18 cellular contexts compared by ENCODE assay signal in the genomic region with DNA sequence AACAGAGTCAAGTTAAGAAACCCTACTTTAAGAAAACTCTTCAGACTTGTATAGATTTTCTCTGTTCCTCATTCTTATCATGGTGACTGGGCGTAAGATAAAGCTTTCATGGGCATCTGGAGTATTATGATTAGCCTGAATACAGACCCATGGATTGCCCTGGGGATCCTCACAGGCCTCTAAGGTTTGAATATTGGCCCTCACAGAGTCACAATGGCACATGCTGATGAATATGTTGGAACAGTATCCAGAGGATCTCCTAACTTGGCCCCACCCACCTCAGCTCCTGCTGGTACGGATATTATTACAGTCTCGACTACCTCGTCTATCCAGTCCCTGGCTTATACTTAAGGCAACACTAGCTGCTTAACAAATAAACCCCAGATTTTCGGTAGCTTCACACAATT. TPM values are rescaled to one million over a fixed set of nuclear protein-coding genes. Genes with fewer than 3 reads are reported as not detected.
A peak's percentile ranks its signal among the peaks of the same experiment; 100 is the strongest.
DNase-seq lines count a peak whose midpoint lies in the region; ATAC-seq and TF ChIP-seq lines count a peak whose summit lies in the region.
"Had no signal": no experiment of that assay in that cellular context is flagged by ENCODE, and none has a peak within 500 bp of the region (broad histone marks: within the 10 kb centered on the region; RNA-seq: fewer than 3 reads in every experiment).

No MANE protein-coding gene starts in this region.

- no peak overlapping the region for H3K27ac Mint-ChIP-seq in CD4-positive, alpha-beta T cell
- no peak overlapping the region for H3K27ac Mint-ChIP-seq in WTC11

- H3F3A ChIP-seq in PC-3 (ENCODE audit: low read length, unreplicated experiment): no peaks in the 10 kb centered on the region

- H3K36me3 ChIP-seq in PC-3 (ENCODE audit: low read depth, low read length) (no peaks in the 10 kb centered on the region), adrenal gland (replicated peaks in 1 of 2) (no peaks in the 10 kb centered on the region)
- H3K36me3 ChIP-seq: left ventricle myocardium inferior, transverse colon had no signal

- POLR2A ChIA-PET in CD4-positive, alpha-beta T cell (lab: Charles Lee): interaction anchor here (1.0 to 1.6 kb wide), 2 partner anchors 8 to 19 kb away, joined by 5 to 7 read pairs; partner anchors contain the start of gene OSBPL8
- POLR2A ChIA-PET in WTC11 (lab: Charles Lee): interaction anchor here (0.7 kb wide), 1 partner anchor 206 kb away, joined by 4 read pairs; no protein-coding TSS in a partner anchor
- POLR2A ChIA-PET in GM10248 (lab: Yijun Ruan, JAX): no interaction called here
- POLR2A ChIA-PET in PC-3 (lab: Charles Lee; ENCODE audit: unreplicated experiment): no interaction called here

- no peaks in the 10 kb centered on the region for H3K27me3 Mint-ChIP-seq in CD4-positive, alpha-beta T cell
- H3K27me3 Mint-ChIP-seq in WTC11 (ENCODE audit: low read depth): no peaks in the 10 kb centered on the region

- 0 out of 2 replicates have a peak, but pooled peaks cover 20% of the 10 kb centered on the region for H4K20me1 ChIP-seq in PC-3 (ENCODE audit: low read length)

- peaks cover 83% of the 10 kb centered on the region for H3K79me2 ChIP-seq in PC-3 (ENCODE audit: low read length)

- H2AFZ ChIP-seq in PC-3 (ENCODE audit: low read length): no peak overlapping the region
- H2AFZ ChIP-seq: hepatocyte had no signal

- H3K4me1 ChIP-seq in PC-3 (ENCODE audit: insufficient read depth, low read length): peaks cover 38% of the 10 kb centered on the region
- peaks cover 8 to 59% of the 10 kb centered on the region in 2 donors for H3K4me1 ChIP-seq in adrenal gland (replicated peaks in 1 of 2)

- H3K9ac ChIP-seq in PC-3 (ENCODE audit: low read length): no peak overlapping the region

- H3K4me3 ChIP-seq in PC-3 (ENCODE audit: low read length) (no peak overlapping the region), adrenal gland (no peak overlapping the region)
- H3K4me3 ChIP-seq: hepatocyte, left ventricle myocardium inferior, transverse colon had no signal

- no peaks in the 10 kb centered on the region for H3K9me3 Mint-ChIP-seq in CD4-positive, alpha-beta T cell
- H3K9me3 Mint-ChIP-seq in WTC11: no peaks in the 10 kb centered on the region

- peaks cover 94% of the 10 kb centered on the region for H3K4me1 Mint-ChIP-seq in CD4-positive, alpha-beta T cell (ENCODE audit: low read depth)
- H3K4me1 Mint-ChIP-seq in WTC11: peaks cover 71% of the 10 kb centered on the region

- ATAC-seq in CD4-positive, alpha-beta T cell (ENCODE audit: poor library complexity): no peak
- ATAC-seq in GM21390 (IDR thresholded peaks at IDR 0.05; ENCODE audit: unreplicated experiment) (peak; percentile 62), HG03354 (IDR thresholded peaks at IDR 0.05; ENCODE audit: poor library complexity, severe bottlenecking, unreplicated experiment) (peak; percentile 51), WTC11 (peak; percentile 35; the same call in 1 of the 2 replicates), PC-3 (no peak)

- H3K4me2 ChIP-seq in PC-3 (ENCODE audit: low read length): no peak overlapping the region
- H3K4me2 ChIP-seq: hepatocyte had no signal

- H3K27me3 ChIP-seq in CD4-positive, alpha-beta T cell (ENCODE audit: control insufficient read depth, insufficient read depth, low read length): no peaks in the 10 kb centered on the region
- H3K27me3 ChIP-seq in PC-3 (ENCODE audit: low read length) (no peaks in the 10 kb centered on the region), adrenal gland (no peaks in the 10 kb centered on the region)
- H3K27me3 ChIP-seq: hepatocyte had no signal

- H3K4me3 Mint-ChIP-seq in CD4-positive, alpha-beta T cell: peak overlapping the region; percentile 26
- no peak overlapping the region for H3K4me3 Mint-ChIP-seq in WTC11

- H3K36me3 Mint-ChIP-seq in CD4-positive, alpha-beta T cell (ENCODE audit: low read depth): peaks cover 33% of the 10 kb centered on the region
- no peaks in the 10 kb centered on the region for H3K36me3 Mint-ChIP-seq in WTC11

- H3K9me2 ChIP-seq in PC-3 (replicated peaks; ENCODE audit: low read length): no peaks in the 10 kb centered on the region

- no peaks in the 10 kb centered on the region for H3K9me3 ChIP-seq in CD4-positive, alpha-beta T cell (ENCODE audit: control insufficient read depth, low read length)
- H3K9me3 ChIP-seq in PC-3 (ENCODE audit: low read length): no peaks in the 10 kb centered on the region
- H3K9me3 ChIP-seq in adrenal gland (replicated peaks in 1 of 3): no peaks in the 10 kb centered on the region
- H3K9me3 ChIP-seq: left ventricle myocardium inferior, transverse colon had no signal

- no peak for TF ChIP-seq CTCF in CD4-positive, alpha-beta T cell (IDR thresholded peaks at IDR 0.05)
- no peak for TF ChIP-seq CTCF in WTC11 (IDR thresholded peaks at IDR 0.05)
- TF ChIP-seq CTCF in GM10248 (IDR thresholded peaks at IDR 0.05; ENCODE audit: control extremely low read depth, extremely low read depth, low read depth, missing control alignments): no peak
- no peak for TF ChIP-seq CTCF in PC-3 (conservative IDR thresholded peaks at IDR 0.05; ENCODE audit: low read depth, low read length)
- TF ChIP-seq CTCF in adrenal gland (IDR thresholded peaks at IDR 0.05): no peak

- 91 to 94% (median 93%) methylated on average over 5 of the region's 5 CpGs for WGBS in adrenal gland, 4 donors

- intact Hi-C loops in CD4-positive, alpha-beta T cell (cut with DNase I, micrococcal nuclease): no loop called here
- intact Hi-C loops in PC-3 (cut with micrococcal nuclease): loop anchor here (10.0 kb wide), 1 partner anchor 207 kb away; the partner anchor contains the start of gene BBS10
- intact Hi-C loops in adrenal gland (cut with DNase I): no loop called here

- CTCF ChIA-PET in CD4-positive, alpha-beta T cell (lab: Charles Lee): no interaction called here
- CTCF ChIA-PET in WTC11 (lab: Charles Lee) (no interaction called here), GM10248 (lab: Yijun Ruan, JAX) (interaction anchor here (1.4 to 1.6 kb wide), 3 partner anchors 8 to 96 kb away, joined by 3 to 5 read pairs (median 3); partner anchors contain the start of gene OSBPL8), PC-3 (lab: Charles Lee) (no interaction called here)

- TF ChIP-seq POLR2A in adrenal gland (IDR thresholded peaks at IDR 0.05): no peak

- no peak overlapping the region for H3K27ac ChIP-seq in CD4-positive, alpha-beta T cell (ENCODE audit: low read depth, low read length)
- H3K27ac ChIP-seq in PC-3 (ENCODE audit: low read length): no peak overlapping the region
- H3K27ac ChIP-seq in adrenal gland: no peak overlapping the region
- H3K27ac ChIP-seq: hepatocyte, transverse colon, VCaP had no signal

- BruUV-seq in PC-3 (replicated peaks; lab: Mats Ljungman, UMichigan): no TSS peak

- DNase-seq in CD4-positive, alpha-beta T cell: no peak
- DNase-seq in WTC11 (ENCODE audit: low spot score): no peak
- DNase-seq in GM10248 (ENCODE audit: extremely low spot score): no peak
- DNase-seq in PC-3: no peak
- DNase-seq in activated effector memory CD4-positive, alpha-beta T cell treated with anti-CD3 and anti-CD28 coated beads, Interleukin-2, amount 50 U/mL, for 16 hours: no peak
- no peak for DNase-seq in adrenal gland
- DNase-seq: cerebellar nuclear complex; left ventricle myocardium inferior; NCI-H526 treated with DMSO at 0.1 percent for 48 hours; retina; SHP77 treated with DMSO at 0.1 percent for 48 hours; stimulated activated CD4-positive, alpha-beta T cell treated with anti-CD3 and anti-CD28 coated beads, Interleukin-1b, Interleukin-23, amount 100 ng/mL, for 48 hours; stimulated activated CD8-positive, alpha-beta memory T cell treated with anti-CD3 and anti-CD28 coated beads, Interleukin-4, amount 100 ng/mL, for 48 hours; transverse colon had no signal

TF ChIP-seq in WTC11, 78 proteins besides CTCF, POLR2A, EP300 and RAD21 (continues in another document):
- TF ChIP-seq HMGXB4 (CRISPR knock-in tag; IDR thresholded peaks at IDR 0.05) (no peak), NFE2L1 (CRISPR knock-in tag; IDR thresholded peaks at IDR 0.05) (no peak), JAZF1 (CRISPR knock-in tag; IDR thresholded peaks at IDR 0.05) (no peak), ZNF416 (CRISPR knock-in tag; IDR thresholded peaks at IDR 0.05) (no peak), ZNF263 (CRISPR knock-in tag; IDR thresholded peaks at IDR 0.05; ENCODE audit: low read depth) (no peak)
- TF ChIP-seq, protein P1, sequence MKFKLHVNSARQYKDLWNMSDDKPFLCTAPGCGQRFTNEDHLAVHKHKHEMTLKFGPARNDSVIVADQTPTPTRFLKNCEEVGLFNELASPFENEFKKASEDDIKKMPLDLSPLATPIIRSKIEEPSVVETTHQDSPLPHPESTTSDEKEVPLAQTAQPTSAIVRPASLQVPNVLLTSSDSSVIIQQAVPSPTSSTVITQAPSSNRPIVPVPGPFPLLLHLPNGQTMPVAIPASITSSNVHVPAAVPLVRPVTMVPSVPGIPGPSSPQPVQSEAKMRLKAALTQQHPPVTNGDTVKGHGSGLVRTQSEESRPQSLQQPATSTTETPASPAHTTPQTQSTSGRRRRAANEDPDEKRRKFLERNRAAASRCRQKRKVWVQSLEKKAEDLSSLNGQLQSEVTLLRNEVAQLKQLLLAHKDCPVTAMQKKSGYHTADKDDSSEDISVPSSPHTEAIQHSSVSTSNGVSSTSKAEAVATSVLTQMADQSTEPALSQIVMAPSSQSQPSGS (CRISPR knock-in tag; IDR thresholded peaks at IDR 0.05; ENCODE audit: borderline replicate concordance, low read depth): no peak
- TF ChIP-seq, protein P2, sequence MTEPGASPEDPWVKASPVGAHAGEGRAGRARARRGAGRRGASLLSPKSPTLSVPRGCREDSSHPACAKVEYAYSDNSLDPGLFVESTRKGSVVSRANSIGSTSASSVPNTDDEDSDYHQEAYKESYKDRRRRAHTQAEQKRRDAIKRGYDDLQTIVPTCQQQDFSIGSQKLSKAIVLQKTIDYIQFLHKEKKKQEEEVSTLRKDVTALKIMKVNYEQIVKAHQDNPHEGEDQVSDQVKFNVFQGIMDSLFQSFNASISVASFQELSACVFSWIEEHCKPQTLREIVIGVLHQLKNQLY (CRISPR knock-in tag; IDR thresholded peaks at IDR 0.05): no peak

RNA-seq across cellular contexts. Expression of gene OSBPL8, which starts 8.1 kb away (rescaled TPM):
- total RNA-seq in CD4-positive, alpha-beta T cell: 100 to 1,000 TPM; 154 to 160 TPM
- total RNA-seq in WTC11 (2021): 68.7 to 81.7 TPM (median 72.8 TPM) in 3 replicates
- 28.5 and 42.6 TPM in 2 replicates for total RNA-seq in PC-3 (2014; rRNA removed)
- total RNA-seq in adrenal gland: 100 to 1,000 TPM in 1 of 8 donors, 10 to 100 TPM in 7; 42.7 to 154 (median 59.3) TPM
- polyA plus RNA-seq in adrenal gland: 10 to 100 TPM in 1 of 3 donors, 1 to 10 TPM in 2; 3.7 to 27.7 (median 8.0) TPM

Comparison
In these comparisons a context has a peak if more than half of its experiments do, and no peak if none do; other contexts are left out.
1. ATAC-seq: peak in GM21390 (single experiment), HG03354 (single experiment) and WTC11 (single experiment); none in CD4-positive, alpha-beta T cell (single experiment) and PC-3 (single experiment).
2. POLR2A ChIA-PET loops: an anchor here in CD4-positive, alpha-beta T cell (1.0 to 1.6 kb wide) and WTC11 (0.7 kb wide); none called in GM10248 and PC-3.